In genomic region chr3:134476977-134477376, GRCh38 we compare ENCODE assay signal across 20 cellular contexts. TPM values are rescaled to one million over a fixed set of nuclear protein-coding genes. Genes with fewer than 3 reads are reported as not detected.
DNase-seq lines count a peak whose midpoint lies in the region; ATAC-seq and TF ChIP-seq lines count a peak whose summit lies in the region.
"Had no signal": no experiment of that assay in that cellular context is flagged by ENCODE, and none has a peak within 500 bp of the region (broad histone marks: within the 10 kb centered on the region; RNA-seq: fewer than 3 reads in every experiment).

No MANE protein-coding gene starts in this region.

- peak overlapping the region; percentile 32; the same call in 1 of the 2 replicates for H2BK20ac ChIP-seq in IMR-90 (ENCODE audit: low read depth, low read length)

- DNase-seq in IMR-90: no peak
- DNase-seq in epithelial cell of prostate (ENCODE audit: low read depth, low spot score): no peak
- DNase-seq in left lung: no peak
- DNase-seq in thyroid gland: no peak
- DNase-seq in A673 (ENCODE audit: low spot score): no peak
- DNase-seq in cortex of kidney (lab: John Stamatoyannopoulos, UW): no peak
- no peak for DNase-seq in HCEC 1CT
- DNase-seq: activated CD4-positive, alpha-beta T cell treated with anti-CD3 and anti-CD28 coated beads for 1 hour; activated naive CD4-positive, alpha-beta T cell treated with anti-CD3 and anti-CD28 coated beads, Interleukin-2, amount 10 ng/mL, durations not matched to agents 7 days and 5 days; DMS 273 treated with DMSO at 0.1 percent for 48 hours; hippocampal formation; left colon; NCI-H2107; NCI-H82; right lobe of liver; T-helper 17 cell had no signal

- no peak for TF ChIP-seq RAD21 in IMR-90 (IDR thresholded peaks at IDR 0.05; ENCODE audit: low read length)

- H2AK5ac ChIP-seq in IMR-90 (ENCODE audit: low read depth, low read length): peak overlapping the region; percentile 10; the same call in 1 of the 2 replicates

- dilution Hi-C loops in IMR-90 (cut with HindIII; ENCODE audit: low sequenced_read_pairs, unreplicated experiment): no loop called here

- in situ Hi-C loops in IMR-90 (cut with MboI; ENCODE audit: low sequenced_read_pairs): loop anchor here (25.0 kb wide), 1 partner anchor 665 kb away; the partner anchor contains the start of gene SRPRB

- POLR2A ChIA-PET in IMR-90 (lab: Charles Lee; ENCODE audit: unreplicated experiment) (interaction anchor here (1.3 kb wide), 1 partner anchor 161 kb away, joined by 3 read pairs; no protein-coding TSS in a partner anchor), A673 (lab: Charles Lee; ENCODE audit: low non-redundant PET) (no interaction called here)

- no peaks in the 10 kb centered on the region for H3K9me3 ChIP-seq in IMR-90 (ENCODE audit: control insufficient read depth, insufficient read depth, low read length)
- H3K9me3 ChIP-seq in left lung: no peaks in the 10 kb centered on the region
- no peaks in the 10 kb centered on the region for H3K9me3 ChIP-seq in skeletal muscle satellite cell (replicated peaks; ENCODE audit: low read length)
- no peaks in the 10 kb centered on the region for H3K9me3 ChIP-seq in thyroid gland
- H3K9me3 ChIP-seq in A673 (ENCODE audit: low read depth, low read length, poor library complexity, severe bottlenecking): no peaks in the 10 kb centered on the region
- H3K9me3 ChIP-seq: right lobe of liver had no signal

- H3K79me1 ChIP-seq in IMR-90 (ENCODE audit: low read depth in 1 of 2, low read length in 2 of 2): peaks cover 29 to 64% of the 10 kb centered on the region in 2 experiments

- H2BK120ac ChIP-seq in IMR-90 (ENCODE audit: low read depth, low read length): peak overlapping the region; percentile 72; the same call in 1 of the 2 replicates

- H3K9ac ChIP-seq in IMR-90 (ENCODE audit: low read depth, low read length): no peak overlapping the region
- peak overlapping the region; percentile 74 for H3K9ac ChIP-seq in skeletal muscle satellite cell (ENCODE audit: low read depth, low read length)

- TF ChIP-seq POLR2A in IMR-90 (IDR thresholded peaks at IDR 0.05; ENCODE audit: low read depth, low read length) (no peak), thyroid gland (IDR thresholded peaks at IDR 0.05) (no peak)

- H3K14ac ChIP-seq in IMR-90 (replicated peaks; ENCODE audit: low read depth, low read length): peak overlapping the region; percentile 35; the same call in 1 of the 2 replicates

- CTCF ChIA-PET in IMR-90 (lab: Yijun Ruan, JAX): interaction anchor here (0.6 to 3.0 kb wide), 7 partner anchors 10 to 265 kb away, joined by 3 to 8 read pairs (median 4); no protein-coding TSS in a partner anchor
- CTCF ChIA-PET in A673 (lab: Charles Lee): no interaction called here

- no peak overlapping the region for H3K4me2 ChIP-seq in IMR-90 (ENCODE audit: low read depth, low read length)
- H3K4me2 ChIP-seq in skeletal muscle satellite cell (ENCODE audit: low read length): no peak overlapping the region
- H3K4me2 ChIP-seq: GM23338 had no signal

- H4K8ac ChIP-seq in IMR-90 (ENCODE audit: low read depth in 2 of 2, low read length in 2 of 2): peak overlapping the region; percentile 11 to 12; a peak in 2 of 4 replicates

- H3K4me3 ChIP-seq in IMR-90 (ENCODE audit: insufficient read depth, low read depth, low read length) (no peak overlapping the region), left lung (no peak overlapping the region), skeletal muscle satellite cell (ENCODE audit: low read length) (no peak overlapping the region), thyroid gland (replicated peaks in 1 of 3) (no peak overlapping the region), A673 (ENCODE audit: low read depth, low read length, poor library complexity, severe bottlenecking) (no peak overlapping the region)
- H3K4me3 ChIP-seq: cardiac muscle cell, GM23338, right lobe of liver had no signal

- H4K20me1 ChIP-seq in IMR-90 (ENCODE audit: insufficient read depth, low read length): no peaks in the 10 kb centered on the region

- H3K4me1 ChIP-seq in IMR-90 (ENCODE audit: control insufficient read depth, insufficient read depth, low read length): peaks cover 20% of the 10 kb centered on the region
- peaks cover 7 to 16% of the 10 kb centered on the region in 2 donors for H3K4me1 ChIP-seq in left lung
- H3K4me1 ChIP-seq in skeletal muscle satellite cell (ENCODE audit: control insufficient read depth, insufficient read depth, low read length): peaks cover 27% of the 10 kb centered on the region
- H3K4me1 ChIP-seq in thyroid gland: peaks cover 3 to 31% of the 10 kb centered on the region in 2 donors
- H3K4me1 ChIP-seq in A673 (ENCODE audit: insufficient read depth, low read length, poor library complexity, severe bottlenecking): no peaks in the 10 kb centered on the region

- WGBS in IMR-90 (ENCODE audit: extremely low coverage in 2 of 2, insufficient read length in 1 of 2), 2 experiments: 85% methylated on average over 2 of the region's 5 CpGs; no CpG with 5 or more reads in 1 of the 2 experiments
- WGBS in thyroid gland, 2 donors: 90 to 99% methylated on average over 5 of the region's 5 CpGs

- H3K56ac ChIP-seq in IMR-90 (ENCODE audit: extremely low read depth, insufficient read depth, low read length): no peak overlapping the region

- H4K5ac ChIP-seq in IMR-90 (ENCODE audit: low read depth, low read length): no peak overlapping the region

- H3K36me3 ChIP-seq in IMR-90 (ENCODE audit: control insufficient read depth, insufficient read depth, low read length): peaks cover 19% of the 10 kb centered on the region
- peaks cover 0 to 62% of the 10 kb centered on the region in 2 donors for H3K36me3 ChIP-seq in left lung
- peaks cover 54% of the 10 kb centered on the region for H3K36me3 ChIP-seq in skeletal muscle satellite cell (ENCODE audit: insufficient read depth, low read length)
- peaks cover 8 to 21% of the 10 kb centered on the region in 2 donors for H3K36me3 ChIP-seq in thyroid gland
- H3K36me3 ChIP-seq in A673 (ENCODE audit: insufficient read depth, low read length, poor library complexity, severe bottlenecking): peaks cover 46% of the 10 kb centered on the region

- H3K27ac ChIP-seq in IMR-90 (ENCODE audit: insufficient read depth, low read length) (no peak overlapping the region), epithelial cell of prostate (peak overlapping the region; percentile 69), left lung (peak overlapping the region; percentile 16 to 35), thyroid gland (no peak overlapping the region), A673 (ENCODE audit: low read depth, low read length, poor library complexity, severe bottlenecking) (no peak overlapping the region)
- H3K27ac ChIP-seq: cardiac muscle cell, right lobe of liver had no signal

- peak overlapping the region; percentile 31; the same call in 1 of the 2 replicates for H3K23ac ChIP-seq in IMR-90 (ENCODE audit: low read depth, low read length)

- peak overlapping the region; percentile 60 for H4K91ac ChIP-seq in IMR-90 (ENCODE audit: insufficient read depth, low read depth, low read length)

- TF ChIP-seq CTCF in IMR-90 (conservative IDR thresholded peaks at IDR 0.05; ENCODE audit: low read depth, low read length) (no peak), left lung (IDR thresholded peaks at IDR 0.05) (no peak), thyroid gland (IDR thresholded peaks at IDR 0.05) (no peak), A673 (conservative IDR thresholded peaks at IDR 0.05; ENCODE audit: low read depth, low read length) (no peak)

- intact Hi-C loops in IMR-90 (cut with micrococcal nuclease): no loop called here
- intact Hi-C loops in left lung (cut with DNase I): loop anchor here in 1 of 2 donors (10.0 kb wide), 1 partner anchor 102 kb away; the partner anchor contains the start of gene AMOTL2
- intact Hi-C loops in thyroid gland (cut with DNase I): loop anchor here (5.0 to 10.0 kb wide), 2 partner anchors 100 to 262 kb away; no protein-coding TSS in a partner anchor
- intact Hi-C loops in A673 (cut with micrococcal nuclease; ENCODE audit: unreplicated experiment): no loop called here

- no TSS peak for BruUV-seq in IMR-90 (replicated peaks; lab: Mats Ljungman, UMichigan)
- BruUV-seq in A673 (replicated peaks; lab: Mats Ljungman, UMichigan): no TSS peak

- H2AK9ac ChIP-seq in IMR-90 (replicated peaks; ENCODE audit: low read depth, low read length, poor library complexity): no peak overlapping the region

- peak overlapping the region; percentile 67 for H3K4ac ChIP-seq in IMR-90 (ENCODE audit: low read depth, low read length)

- H3K18ac ChIP-seq in IMR-90 (ENCODE audit: low read depth, low read length): no peak overlapping the region; the same call in 1 of the 2 replicates

- H2BK5ac ChIP-seq in IMR-90 (ENCODE audit: low read depth, low read length, poor library complexity, severe bottlenecking): peak overlapping the region; percentile 14

- no peak overlapping the region for H2AFZ ChIP-seq in IMR-90 (replicated peaks; ENCODE audit: low read length, poor library complexity)
- H2AFZ ChIP-seq: GM23338 had no signal

- H3K27me3 ChIP-seq in IMR-90 (ENCODE audit: control insufficient read depth, insufficient read depth, low read length): no peaks in the 10 kb centered on the region
- H3K27me3 ChIP-seq in left lung: no peaks in the 10 kb centered on the region
- H3K27me3 ChIP-seq in skeletal muscle satellite cell (ENCODE audit: control insufficient read depth, insufficient read depth, low read length): no peaks in the 10 kb centered on the region
- H3K27me3 ChIP-seq in thyroid gland: no peaks in the 10 kb centered on the region
- H3K27me3 ChIP-seq in A673 (replicated peaks; ENCODE audit: insufficient read depth, low read depth, low read length, poor library complexity): no peaks in the 10 kb centered on the region
- H3K27me3 ChIP-seq: cardiac muscle cell, right lobe of liver had no signal

- ATAC-seq in IMR-90 (ENCODE audit: low read depth) (no peak), left lung (no peak)
- ATAC-seq: GM23338; left colon; right lobe of liver; stimulated activated memory B cell treated with anti-CD40 and anti-IgM and Interleukin-4, amounts not matched to agents 10 μg/mL and 1 μg/mL and 100 μg/mL, for 72 hours; T-helper 17 cell had no signal

- H3K9me1 ChIP-seq in IMR-90 (ENCODE audit: insufficient read depth, low read length): peaks cover 28% of the 10 kb centered on the region

- H2BK15ac ChIP-seq in IMR-90 (ENCODE audit: low read depth, low read length): peak overlapping the region; percentile 47; the same call in 1 of the 3 replicates

RNA-seq across cellular contexts. Expression of gene ANAPC13, which starts 8.8 kb away (rescaled TPM):
- total RNA-seq in IMR-90 (2012; rRNA removed) (43.4 and 82.8 TPM in 2 replicates), left lung (10 to 100 TPM; 63.5 to 67.9 TPM), thyroid gland (100 to 1,000 TPM in 2 of 4 donors, 10 to 100 TPM in 2; 60.1 to 112 (median 93.5) TPM), A673 (2021) (60.2 and 69.7 TPM in 2 replicates)
- 56.5 and 62.9 TPM in 2 replicates for polyA plus RNA-seq in IMR-90 (2012; rRNA removed)
- 9.9 and 21.7 TPM in 2 replicates for polyA plus RNA-seq in IMR-90 (2012; cell fraction: cytosol; rRNA removed)
- 2.4 and 19.8 TPM in 2 replicates for polyA plus RNA-seq in IMR-90 (2012; cell fraction: nucleus; rRNA removed; ENCODE audit: low replicate concordance)
- total RNA-seq in skeletal muscle satellite cell (2012; rRNA removed): 70.0 and 77.1 TPM in 2 replicates

RNA-seq across cellular contexts. Expression of gene CEP63, which starts 8.9 kb away (rescaled TPM):
- total RNA-seq in IMR-90 (2012; rRNA removed) (6.5 and 16.1 TPM in 2 replicates), left lung (10 to 100 TPM; 16.1 to 25.6 TPM), thyroid gland (10 to 100 TPM; 21.3 to 26.5 (median 24.3) TPM), A673 (2021) (29.2 and 31.8 TPM in 2 replicates)
- 8.8 and 9.1 TPM in 2 replicates for polyA plus RNA-seq in IMR-90 (2012; rRNA removed)
- polyA plus RNA-seq in IMR-90 (2012; cell fraction: cytosol; rRNA removed): 2.5 and 4.2 TPM in 2 replicates
- polyA plus RNA-seq in IMR-90 (2012; cell fraction: nucleus; rRNA removed; ENCODE audit: low replicate concordance): 3.7 and 5.7 TPM in 2 replicates
- 5.3 and 9.4 TPM in 2 replicates for total RNA-seq in skeletal muscle satellite cell (2012; rRNA removed)

Comparison
In these comparisons a context has a peak if more than half of its experiments do, and no peak if none do; other contexts are left out.
1. H3K27ac ChIP-seq: peak in epithelial cell of prostate (single experiment) and left lung (2 of 2); none in IMR-90 (single experiment), thyroid gland (0 of 3) and A673 (single experiment).